Comparison of ENCODE assay signal across 25 cellular contexts in the genomic region with DNA sequence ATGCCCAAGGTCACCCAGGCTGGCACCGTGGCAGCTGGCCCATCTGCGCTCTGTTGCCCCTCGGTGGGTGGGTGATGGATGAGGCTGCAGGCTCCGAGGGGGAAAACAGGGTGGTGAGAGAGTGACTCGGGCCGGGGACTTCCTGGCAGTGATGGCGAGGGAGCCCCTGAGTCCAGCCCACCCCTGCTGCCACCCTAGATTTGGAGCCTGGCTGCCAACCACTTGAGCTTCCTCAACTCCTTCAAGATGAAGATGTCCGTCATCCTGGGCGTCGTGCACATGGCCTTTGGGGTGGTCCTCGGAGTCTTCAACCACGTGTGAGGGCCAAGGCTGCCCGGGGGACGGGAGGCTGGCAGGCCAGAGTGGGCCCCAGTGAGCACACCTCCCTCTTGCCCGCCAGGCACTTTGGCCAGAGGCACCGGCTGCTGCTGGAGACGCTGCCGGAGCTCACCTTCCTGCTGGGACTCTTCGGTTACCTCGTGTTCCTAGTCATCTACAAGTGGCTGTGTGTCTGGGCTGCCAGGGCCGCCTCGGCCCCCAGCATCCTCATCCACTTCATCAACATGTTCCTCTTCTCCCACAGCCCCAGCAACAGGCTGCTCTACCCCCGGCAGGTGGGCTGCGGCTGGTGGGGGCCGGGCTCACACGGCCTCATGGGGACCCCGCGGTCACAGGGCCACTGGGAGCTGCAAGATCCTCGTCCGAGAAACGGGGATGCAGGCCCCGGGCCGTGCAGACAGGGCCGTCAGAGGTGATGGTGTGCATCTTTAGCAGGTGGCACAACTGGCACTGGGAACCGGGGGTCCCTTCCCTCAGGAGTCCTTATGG. TPM values are rescaled to one million over a fixed set of nuclear protein-coding genes. Genes with fewer than 3 reads are reported as not detected.
A peak's percentile ranks its signal among the peaks of the same experiment; 100 is the strongest.
DNase-seq lines count a peak whose midpoint lies in the region; ATAC-seq and TF ChIP-seq lines count a peak whose summit lies in the region.
"Had no signal": no experiment of that assay in that cellular context is flagged by ENCODE, and none has a peak within 500 bp of the region (broad histone marks: within the 10 kb centered on the region; RNA-seq: fewer than 3 reads in every experiment).

No MANE protein-coding gene starts in this region.

- H3K36me3 ChIP-seq in heart right ventricle: peaks cover 0 to 97% (median 7%) of the 10 kb centered on the region in 9 donors
- H3K36me3 ChIP-seq: SJCRH30 had no signal

- WGBS in heart right ventricle, 2 donors: 89 to 93% methylated on average over 35 of the region's 35 CpGs

- DNase-seq in left ventricle myocardium superior (peak; percentile 24), heart right ventricle (no peak), NB4 (ENCODE audit: low read depth) (peak; percentile 8), iPS-NIHi11 (ENCODE audit: low spot score) (peak; percentile 21), NCI-H2171 treated with DMSO at 0.1 percent for 48 hours (lab: John Stamatoyannopoulos, UW) (no peak)
- DNase-seq: activated CD8-positive, alpha-beta T cell treated with anti-CD3 and anti-CD28 coated beads, Interleukin-2, amount 10 ng/mL, durations not matched to agents 7 days and 5 days; activated naive CD8-positive, alpha-beta T cell treated with anti-CD3 and anti-CD28 coated beads for 36 hours; CD4-positive, CD25-positive, alpha-beta regulatory T cell; glutamatergic neuron; HCEC 1CT; NCI-H1092; NCI-H187; NCI-H2171; NCI-H510A; SJCRH30; stimulated activated CD4-positive, alpha-beta T cell treated with anti-CD3 and anti-CD28 coated beads, Interleukin-4, amount 100 ng/mL, for 4 hours; SW 1271; T-helper 9 cell had no signal

- no peaks in the 10 kb centered on the region for H3K27me3 ChIP-seq in heart right ventricle
- H3K27me3 ChIP-seq: SJCRH30 had no signal

- H3K27ac ChIP-seq in heart right ventricle: no peak overlapping the region
- H3K27ac ChIP-seq: coronary artery, SJCRH30 had no signal

- TF ChIP-seq POLR2A in NB4 (IDR thresholded peaks at IDR 0.05; ENCODE audit: extremely low read depth, insufficient read length): no peak

- intact Hi-C loops in left ventricle myocardium superior (cut with micrococcal nuclease): no loop called here
- intact Hi-C loops in heart right ventricle (cut with DNase I): no loop called here

- H3K4me3 ChIP-seq in heart right ventricle (no peak overlapping the region), NB4 (ENCODE audit: low read depth, low read length) (no peak overlapping the region)
- H3K4me3 ChIP-seq: coronary artery, SJCRH30 had no signal

- ATAC-seq in left ventricle myocardium superior: no peak
- no peak for ATAC-seq in heart right ventricle
- no peak for ATAC-seq in HG03095 (IDR thresholded peaks at IDR 0.05; ENCODE audit: unreplicated experiment)
- no peak for ATAC-seq in GM21447 (IDR thresholded peaks at IDR 0.05; ENCODE audit: unreplicated experiment)
- no peak for ATAC-seq in GM18858 (IDR thresholded peaks at IDR 0.05; ENCODE audit: unreplicated experiment)
- ATAC-seq: activated CD8-positive, alpha-beta T cell treated with anti-CD3 and anti-CD28 coated beads, Interleukin-2, amount 10 ng/mL, durations not matched to agents 7 days and 5 days; left lobe of liver; sciatic nerve had no signal

- TF ChIP-seq CTCF in heart right ventricle (IDR thresholded peaks at IDR 0.05) (no peak), NB4 (IDR thresholded peaks at IDR 0.05; ENCODE audit: low read depth, low read length) (no peak)

- no peaks in the 10 kb centered on the region for H3K9me3 ChIP-seq in heart right ventricle
- H3K9me3 ChIP-seq: SJCRH30 had no signal

- H3K4me1 ChIP-seq in heart right ventricle: peaks cover 0 to 6% (median 0%) of the 10 kb centered on the region in 9 donors
- H3K4me1 ChIP-seq: SJCRH30 had no signal

RNA-seq across cellular contexts. Expression of a gene that starts 10.1 kb away (rescaled TPM):
- total RNA-seq in left ventricle myocardium superior (25.8 TPM), heart right ventricle (10 to 100 TPM in 9 of 10 donors, 1 to 10 TPM in 1; 7.9 to 44.8 (median 14.6) TPM)
- polyA plus RNA-seq in heart right ventricle: 10 to 100 TPM; 41.9 to 91.4 TPM

RNA-seq across cellular contexts. Expression of a gene that starts 18.4 kb away (rescaled TPM):
- total RNA-seq in left ventricle myocardium superior: 514 TPM
- total RNA-seq in heart right ventricle: 100 to 1,000 TPM; 330 to 492 (median 421) TPM
- polyA plus RNA-seq in heart right ventricle: 100 to 1,000 TPM; 496 to 774 TPM

RNA-seq across cellular contexts. Expression of a gene that starts 38.8 kb away (rescaled TPM):
- total RNA-seq in left ventricle myocardium superior (4.9 TPM), heart right ventricle (10 to 100 TPM in 1 of 10 donors, 1 to 10 TPM in 9; 3.5 to 11.0 (median 4.3) TPM)
- 1 to 10 TPM; 2.1 to 3.2 TPM for polyA plus RNA-seq in heart right ventricle
- total RNA-seq: activated CD8-positive, alpha-beta T cell treated with anti-CD3 and anti-CD28 coated beads, Interleukin-2, amount 10 ng/mL, durations not matched to agents 7 days and 5 days; activated naive CD8-positive, alpha-beta T cell treated with anti-CD3 and anti-CD28 coated beads for 36 hours; activated T-helper 2 cell treated with anti-CD3 and anti-CD28 coated beads, Interferon-gamma antibody, Interleukin-2, Interleukin-4, amounts not matched to agents 10 μg/mL and 5 μg/mL and 100 μg/mL, durations not matched to agents 14 hours and 24 hours and 36 hours; CD4-positive, CD25-positive, alpha-beta regulatory T cell had no signal
- polyA plus RNA-seq: CD4-positive, CD25-positive, alpha-beta regulatory T cell had no signal

RNA-seq across cellular contexts. Expression of a gene that starts 45.0 kb away (rescaled TPM):
- total RNA-seq in left ventricle myocardium superior: 7.6 TPM
- total RNA-seq in heart right ventricle: 10 to 100 TPM in 2 of 10 donors, 1 to 10 TPM in 8; 3.2 to 18.2 (median 6.2) TPM
- 1 to 10 TPM; 8.8 to 9.1 TPM for polyA plus RNA-seq in heart right ventricle
- total RNA-seq: SJCRH30 had no signal

Comparison
In these comparisons a context has a peak if more than half of its experiments do, and no peak if none do; other contexts are left out.
1. DNase-seq: peak in left ventricle myocardium superior (single experiment), NB4 (single experiment) and iPS-NIHi11 (single experiment); none in heart right ventricle (0 of 2) and NCI-H2171 treated with DMSO at 0.1 percent for 48 hours (single experiment).